ENCODE assay signal across 1 cellular context in the genomic region with DNA sequence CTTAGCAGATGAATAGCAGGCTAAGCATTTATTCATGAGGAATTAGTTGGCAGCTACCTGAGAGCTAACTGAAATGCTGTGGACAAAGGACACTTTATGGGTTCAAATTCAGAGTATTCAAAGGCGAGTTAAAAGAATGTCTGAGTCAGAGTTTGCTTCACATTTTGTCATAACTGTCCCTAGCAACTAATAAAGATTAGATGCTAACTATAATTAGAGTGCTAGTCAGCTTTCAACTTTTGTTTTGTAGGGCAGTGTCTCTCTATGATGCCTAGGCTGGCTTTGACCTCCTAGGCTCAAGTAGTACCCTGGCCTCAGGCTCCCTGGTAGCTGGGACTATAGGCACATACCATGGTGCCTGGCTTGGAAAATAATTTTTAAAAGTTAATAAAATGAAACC.
TF ChIP-seq lines count a peak whose summit lies in the region.

No MANE protein-coding gene starts in this region.

TF ChIP-seq in IMR-90, 13 proteins besides CTCF, POLR2A, EP300 and RAD21:
- TF ChIP-seq CEBPB (IDR thresholded peaks at IDR 0.05; ENCODE audit: low read depth, low read length) (peak; percentile 61), BHLHE40 (IDR thresholded peaks at IDR 0.05; ENCODE audit: low read depth, low read length) (no peak)
TF ChIP-seq in IMR-90: peak in this region for 1.
